Comparison of ENCODE assay signal across 15 cellular contexts in genomic region chr15:94079968-94080367, GRCh38.
DNase-seq lines count a peak whose midpoint lies in the region; ATAC-seq and TF ChIP-seq lines count a peak whose summit lies in the region.
"Had no signal": no experiment of that assay in that cellular context is flagged by ENCODE, and none has a peak within 500 bp of the region (broad histone marks: within the 10 kb centered on the region; RNA-seq: fewer than 3 reads in every experiment).

No MANE protein-coding gene starts in this region.

- H3K9me3 ChIP-seq in BLaER1 (no peaks in the 10 kb centered on the region), PC-3 (ENCODE audit: low read length) (no peaks in the 10 kb centered on the region), Karpas-422 (ENCODE audit: low read length) (no peaks in the 10 kb centered on the region)

- H3K9me2 ChIP-seq in PC-3 (replicated peaks; ENCODE audit: low read length) (no peaks in the 10 kb centered on the region), Karpas-422 (replicated peaks; ENCODE audit: insufficient read depth, low read length) (no peaks in the 10 kb centered on the region)

- H3K36me3 Mint-ChIP-seq in osteocyte (ENCODE audit: unreplicated experiment), result no peaks in the 10 kb centered on the region

- H3K27ac ChIP-seq in BLaER1 (no peak overlapping the region), PC-3 (ENCODE audit: low read length) (peak overlapping the region; percentile 81), epithelial cell of prostate (peak overlapping the region; percentile 37), Karpas-422 (ENCODE audit: low read length) (no peak overlapping the region)

- no peaks in the 10 kb centered on the region for H3K79me2 ChIP-seq in PC-3 (ENCODE audit: low read length)
- H3K79me2 ChIP-seq in Karpas-422 (ENCODE audit: low read length), result no peaks in the 10 kb centered on the region

- no peaks in the 10 kb centered on the region for H4K20me1 ChIP-seq in BLaER1
- H4K20me1 ChIP-seq in PC-3 (ENCODE audit: low read length), result no peaks in the 10 kb centered on the region
- H4K20me1 ChIP-seq in Karpas-422 (ENCODE audit: insufficient read depth, low read depth, low read length), result no peaks in the 10 kb centered on the region

- H3K4me1 ChIP-seq in BLaER1 (peaks cover 29% of the 10 kb centered on the region), PC-3 (ENCODE audit: insufficient read depth, low read length) (peaks cover 28% of the 10 kb centered on the region), Karpas-422 (ENCODE audit: low read length) (no peaks in the 10 kb centered on the region)

- H3K9me3 Mint-ChIP-seq in osteocyte (ENCODE audit: unreplicated experiment), result no peaks in the 10 kb centered on the region

- no peak overlapping the region for H3K4me3 ChIP-seq in BLaER1
- H3K4me3 ChIP-seq in PC-3 (ENCODE audit: low read length), result peak overlapping the region; percentile 31; the same call in 1 of the 2 replicates
- no peak overlapping the region for H3K4me3 ChIP-seq in Karpas-422 (ENCODE audit: low read length)
- H3K4me3 ChIP-seq: GM12878 had no signal

- TF ChIP-seq CTCF in PC-3 (conservative IDR thresholded peaks at IDR 0.05; ENCODE audit: low read depth, low read length), result no peak
- no peak for TF ChIP-seq CTCF in osteocyte (IDR thresholded peaks at IDR 0.05)

- H3K9ac ChIP-seq in BLaER1 (no peak overlapping the region), PC-3 (ENCODE audit: low read length) (no peak overlapping the region), Karpas-422 (ENCODE audit: low read length) (no peak overlapping the region)

- no peaks in the 10 kb centered on the region for H3K27me3 Mint-ChIP-seq in osteocyte (ENCODE audit: unreplicated experiment)

- H3K36me3 ChIP-seq in BLaER1 (no peaks in the 10 kb centered on the region), PC-3 (ENCODE audit: low read depth, low read length) (no peaks in the 10 kb centered on the region), Karpas-422 (ENCODE audit: insufficient read depth, low read length) (no peaks in the 10 kb centered on the region)

- no TSS peak for BruUV-seq in PC-3 (replicated peaks; lab: Mats Ljungman, UMichigan)

- CTCF ChIA-PET in PC-3 (lab: Charles Lee), result no interaction called here

- intact Hi-C loops in PC-3 (cut with micrococcal nuclease), result no loop called here

- H2AFZ ChIP-seq in PC-3 (ENCODE audit: low read length) (no peak overlapping the region), Karpas-422 (ENCODE audit: low read length) (no peak overlapping the region)

- H3K4me2 ChIP-seq in BLaER1, result peak overlapping the region; percentile 24; the same call in 1 of the 2 replicates
- H3K4me2 ChIP-seq in PC-3 (ENCODE audit: low read length), result peak overlapping the region; percentile 72
- H3K4me2 ChIP-seq in Karpas-422 (ENCODE audit: low read depth, low read length, poor library complexity, severe bottlenecking), result no peak overlapping the region

- ATAC-seq in PC-3, result no peak
- ATAC-seq: HepG2, SK-N-SH treated with all-trans-retinoic acid at 6 μM for 48 hours had no signal

- DNase-seq in PC-3, result no peak
- DNase-seq in epithelial cell of prostate (ENCODE audit: low read depth, low spot score), result no peak
- DNase-seq in osteocyte (ENCODE audit: extremely low spot score, unreplicated experiment), result no peak
- DNase-seq in anterior cingulate cortex (lab: John Stamatoyannopoulos, UW), result no peak
- DNase-seq in stimulated activated naive CD4-positive, alpha-beta T cell treated with Interleukin-2 at 50 U/mL for 16 hours (lab: John Stamatoyannopoulos, UW), result no peak
- DNase-seq in Karpas-422, result no peak
- no peak for DNase-seq in SHP77 (lab: John Stamatoyannopoulos, UW)
- DNase-seq: Calu3, NCI-H226, NCI-H526, OCI-M1 had no signal

- H3F3A ChIP-seq in PC-3 (ENCODE audit: low read length, unreplicated experiment), result peaks cover 4% of the 10 kb centered on the region

- no peaks in the 10 kb centered on the region for H3K27me3 ChIP-seq in BLaER1
- H3K27me3 ChIP-seq in PC-3 (ENCODE audit: low read length), result no peaks in the 10 kb centered on the region
- H3K27me3 ChIP-seq in Karpas-422 (ENCODE audit: low read length), result no peaks in the 10 kb centered on the region

- H3K27ac Mint-ChIP-seq in osteocyte (ENCODE audit: unreplicated experiment), result peak overlapping the region; percentile 36

- POLR2A ChIA-PET in PC-3 (lab: Charles Lee; ENCODE audit: unreplicated experiment), result no interaction called here

- H3K4me1 Mint-ChIP-seq in osteocyte (ENCODE audit: unreplicated experiment), result peaks cover 76% of the 10 kb centered on the region

- no peak overlapping the region for H3K4me3 Mint-ChIP-seq in osteocyte (ENCODE audit: unreplicated experiment)

Comparison
In these comparisons a context has a peak if more than half of its experiments do, and no peak if none do; other contexts are left out.
1. H3K27ac ChIP-seq: peak in PC-3 (single experiment) and epithelial cell of prostate (single experiment); none in BLaER1 (single experiment) and Karpas-422 (single experiment).